8 cellular contexts compared by ENCODE assay signal in the genomic region with DNA sequence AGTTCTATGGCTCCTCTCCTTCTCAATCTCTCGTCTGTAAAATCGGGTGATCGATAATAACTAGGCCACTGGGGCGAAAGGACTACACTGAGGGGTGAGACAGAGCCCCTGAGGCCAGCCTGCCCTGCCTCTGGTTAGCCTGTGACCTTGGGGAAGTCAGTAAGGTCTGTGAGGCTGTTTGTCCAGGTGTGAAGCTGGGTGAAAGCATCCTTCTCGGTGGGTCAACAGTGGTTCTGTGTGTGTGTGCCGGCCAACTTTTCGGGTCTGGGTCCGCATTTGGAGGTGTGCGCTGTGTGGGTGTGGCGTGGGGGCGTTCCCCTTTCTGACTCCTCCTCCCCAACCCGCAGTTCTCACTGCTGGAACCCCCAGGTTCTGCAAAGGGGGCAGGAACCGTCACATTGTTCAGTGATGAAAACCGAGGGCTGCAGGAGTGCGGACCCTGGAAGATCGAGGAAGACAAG. TPM values are rescaled to one million over a fixed set of nuclear protein-coding genes. Genes with fewer than 3 reads are reported as not detected.
DNase-seq lines count a peak whose midpoint lies in the region; ATAC-seq and TF ChIP-seq lines count a peak whose summit lies in the region.

No MANE protein-coding gene starts in this region.

- H2AFZ ChIP-seq in Loucy (ENCODE audit: low read length) (no peak overlapping the region), smooth muscle cell (ENCODE audit: low read depth) (peak overlapping the region; percentile 97)

- H3K9me3 ChIP-seq in Loucy (ENCODE audit: insufficient read depth, low read depth, low read length) (no peaks in the 10 kb centered on the region), smooth muscle cell (replicated peaks; ENCODE audit: low read depth) (no peaks in the 10 kb centered on the region), aorta (ENCODE audit: control insufficient read depth, low read length) (no peaks in the 10 kb centered on the region)

- H3K27ac ChIP-seq in smooth muscle cell (ENCODE audit: low read depth) (no peak overlapping the region), aorta (ENCODE audit: low read depth in 1 of 2, low read length in 2 of 2) (no peak overlapping the region)

- H3K9me2 ChIP-seq in Loucy (replicated peaks; ENCODE audit: low read depth, low read length): no peaks in the 10 kb centered on the region

- peak overlapping the region; percentile 88 for H3K9ac ChIP-seq in Loucy (ENCODE audit: low read depth, low read length, poor library complexity, severe bottlenecking)
- H3K9ac ChIP-seq in smooth muscle cell (ENCODE audit: low read depth): no peak overlapping the region

- peak overlapping the region; percentile 84 for H3K4me3 Mint-ChIP-seq in activated T-helper 1 cell treated with anti-CD3 and anti-CD28 coated beads, Interleukin-12 subunit alpha, Interleukin-12 subunit beta, Interleukin-2, Interleukin-4 antibody, amounts not matched to agents 30 ng/mL and 10 ng/mL and 1 ng/mL, durations not matched to agents 14 hours and 24 hours and 36 hours

- H3F3A ChIP-seq in Loucy (ENCODE audit: low read depth) (no peaks in the 10 kb centered on the region), smooth muscle cell (ENCODE audit: low read depth) (peaks cover 4% of the 10 kb centered on the region)

- peak overlapping the region; percentile 94 for H3K27ac Mint-ChIP-seq in activated T-helper 1 cell treated with anti-CD3 and anti-CD28 coated beads, Interleukin-12 subunit alpha, Interleukin-12 subunit beta, Interleukin-2, Interleukin-4 antibody, amounts not matched to agents 30 ng/mL and 10 ng/mL and 1 ng/mL, durations not matched to agents 14 hours and 24 hours and 36 hours

- H3K9me3 Mint-ChIP-seq in activated T-helper 1 cell treated with anti-CD3 and anti-CD28 coated beads, Interleukin-12 subunit alpha, Interleukin-12 subunit beta, Interleukin-2, Interleukin-4 antibody, amounts not matched to agents 30 ng/mL and 10 ng/mL and 1 ng/mL, durations not matched to agents 14 hours and 24 hours and 36 hours: no peaks in the 10 kb centered on the region

- H3K79me2 ChIP-seq in Loucy (ENCODE audit: insufficient read depth, low read length): peaks cover 20% of the 10 kb centered on the region; the same call in 1 of the 2 replicates
- no peaks in the 10 kb centered on the region for H3K79me2 ChIP-seq in smooth muscle cell (ENCODE audit: low read depth)

- H3K4me1 ChIP-seq in Loucy (ENCODE audit: insufficient read depth, low read length, poor library complexity, severe bottlenecking) (peaks cover 12% of the 10 kb centered on the region), smooth muscle cell (ENCODE audit: low read depth) (peaks cover 18% of the 10 kb centered on the region), aorta (ENCODE audit: control insufficient read depth in 1 of 2, insufficient read depth in 2 of 2, low read length in 2 of 2) (no peaks in the 10 kb centered on the region)

- H3K4me3 ChIP-seq in AG09309 (ENCODE audit: control insufficient read depth, low read depth, low read length) (peak overlapping the region; percentile 37), Loucy (ENCODE audit: low read length, poor library complexity, severe bottlenecking) (peak overlapping the region; percentile 84), smooth muscle cell (peak overlapping the region; percentile 75), aorta (ENCODE audit: low read length in 2 of 2) (no peak overlapping the region)

- H3K36me3 ChIP-seq in Loucy (ENCODE audit: insufficient read depth, low read length): no peaks in the 10 kb centered on the region
- no peaks in the 10 kb centered on the region for H3K36me3 ChIP-seq in smooth muscle cell (ENCODE audit: low read depth)
- no peaks in the 10 kb centered on the region for H3K36me3 ChIP-seq in aorta (ENCODE audit: control insufficient read depth in 1 of 2, insufficient read depth in 2 of 2, low read length in 1 of 2)

- ATAC-seq in left cardiac atrium (no peak), HG03108 (IDR thresholded peaks at IDR 0.05; ENCODE audit: unreplicated experiment) (no peak), aorta (ENCODE audit: low FRiP score) (no peak)

- DNase-seq in AG09309 (ENCODE audit: low read depth): no peak
- DNase-seq in activated T-helper 1 cell treated with anti-CD3 and anti-CD28 coated beads, Interleukin-12 subunit alpha, Interleukin-12 subunit beta, Interleukin-2, Interleukin-4 antibody, amounts not matched to agents 30 ng/mL and 10 ng/mL and 1 ng/mL, durations not matched to agents 14 hours and 24 hours and 36 hours (ENCODE audit: low spot score): peak; percentile 70
- peak; percentile 42 for DNase-seq in left cardiac atrium
- no peak for DNase-seq in smooth muscle cell (lab: John Stamatoyannopoulos, UW; ENCODE audit: unreplicated experiment)
- no peak for DNase-seq in cerebellar nuclear complex (lab: John Stamatoyannopoulos, UW)
- DNase-seq in aorta: no peak

- no peaks in the 10 kb centered on the region for H3K36me3 Mint-ChIP-seq in activated T-helper 1 cell treated with anti-CD3 and anti-CD28 coated beads, Interleukin-12 subunit alpha, Interleukin-12 subunit beta, Interleukin-2, Interleukin-4 antibody, amounts not matched to agents 30 ng/mL and 10 ng/mL and 1 ng/mL, durations not matched to agents 14 hours and 24 hours and 36 hours (ENCODE audit: low read depth)

- H3K27me3 ChIP-seq in Loucy (ENCODE audit: insufficient read depth, low read length, poor library complexity, severe bottlenecking) (no peaks in the 10 kb centered on the region), smooth muscle cell (ENCODE audit: low read depth) (no peaks in the 10 kb centered on the region), aorta (ENCODE audit: control insufficient read depth in 1 of 2, insufficient read depth in 2 of 2, low read length in 1 of 2) (no peaks in the 10 kb centered on the region)

- no peaks in the 10 kb centered on the region for H3K27me3 Mint-ChIP-seq in activated T-helper 1 cell treated with anti-CD3 and anti-CD28 coated beads, Interleukin-12 subunit alpha, Interleukin-12 subunit beta, Interleukin-2, Interleukin-4 antibody, amounts not matched to agents 30 ng/mL and 10 ng/mL and 1 ng/mL, durations not matched to agents 14 hours and 24 hours and 36 hours (ENCODE audit: insufficient read depth)

- 39% methylated on average over 16 of the region's 16 CpGs for WGBS in smooth muscle cell (ENCODE audit: low lambda C conversion rate)
- 73 to 84% methylated on average over 15 to 16 of the region's 16 CpGs for WGBS in aorta, 2 donors

- intact Hi-C loops in activated T-helper 1 cell treated with anti-CD3 and anti-CD28 coated beads, Interleukin-12 subunit alpha, Interleukin-12 subunit beta, Interleukin-2, Interleukin-4 antibody, amounts not matched to agents 30 ng/mL and 10 ng/mL and 1 ng/mL, durations not matched to agents 14 hours and 24 hours and 36 hours (cut with micrococcal nuclease): loop anchor here (1.0 to 5.0 kb wide), 4 partner anchors 33 to 1025 kb away; a partner anchor contains a TSS
- intact Hi-C loops in left cardiac atrium (cut with DNase I): loop anchor here in 1 of 2 donors (5.0 kb wide), 1 partner anchor 125 kb away; a partner anchor contains a TSS
- intact Hi-C loops in aorta (cut with DNase I): loop anchor here in 1 of 2 donors (5.0 kb wide), 2 partner anchors 105 to 155 kb away; a partner anchor contains a TSS

- peaks cover 55% of the 10 kb centered on the region for H3K4me1 Mint-ChIP-seq in activated T-helper 1 cell treated with anti-CD3 and anti-CD28 coated beads, Interleukin-12 subunit alpha, Interleukin-12 subunit beta, Interleukin-2, Interleukin-4 antibody, amounts not matched to agents 30 ng/mL and 10 ng/mL and 1 ng/mL, durations not matched to agents 14 hours and 24 hours and 36 hours (ENCODE audit: low read depth)

- H3K4me2 ChIP-seq in Loucy (ENCODE audit: low read depth, low read length, poor library complexity, severe bottlenecking) (peak overlapping the region; percentile 69), smooth muscle cell (peak overlapping the region; percentile 98)

- no peaks in the 10 kb centered on the region for H4K20me1 ChIP-seq in Loucy (ENCODE audit: insufficient read depth, low read length, poor library complexity, severe bottlenecking)
- no peaks in the 10 kb centered on the region for H4K20me1 ChIP-seq in smooth muscle cell (ENCODE audit: low read depth)

- TF ChIP-seq CTCF in AG09309 (IDR thresholded peaks at IDR 0.05; ENCODE audit: control insufficient read depth, insufficient read depth, low read depth, low read length, missing control alignments) (no peak), Loucy (conservative IDR thresholded peaks at IDR 0.05; ENCODE audit: low read length) (no peak), smooth muscle cell (IDR thresholded peaks at IDR 0.05; ENCODE audit: borderline replicate concordance, insufficient read depth, poor library complexity, severe bottlenecking) (no peak)

RNA-seq across cellular contexts. Expression of a gene that starts 5.0 kb away (rescaled TPM):
- 78.0 and 80.3 TPM in 2 replicates for total RNA-seq in activated T-helper 1 cell treated with anti-CD3 and anti-CD28 coated beads, Interleukin-12 subunit alpha, Interleukin-12 subunit beta, Interleukin-2, Interleukin-4 antibody, amounts not matched to agents 30 ng/mL and 10 ng/mL and 1 ng/mL, durations not matched to agents 14 hours and 24 hours and 36 hours
- total RNA-seq in left cardiac atrium (10 to 100 TPM; 24.5 to 26.6 TPM), smooth muscle cell (5.7 and 9.0 TPM in 2 replicates), aorta (10 to 100 TPM; 23.2 to 40.6 TPM)
- polyA plus RNA-seq in smooth muscle cell (6.8 and 8.9 TPM in 2 replicates), aorta (10 to 100 TPM in 1 of 2 donors, 1 to 10 TPM in 1; 8.5 to 13.4 TPM)

RNA-seq across cellular contexts. Expression of a gene that starts 7.0 kb away (rescaled TPM):
- 0.08 and 0.42 TPM in 2 replicates for total RNA-seq in activated T-helper 1 cell treated with anti-CD3 and anti-CD28 coated beads, Interleukin-12 subunit alpha, Interleukin-12 subunit beta, Interleukin-2, Interleukin-4 antibody, amounts not matched to agents 30 ng/mL and 10 ng/mL and 1 ng/mL, durations not matched to agents 14 hours and 24 hours and 36 hours
- total RNA-seq in left cardiac atrium (under 1 TPM; 0.29 TPM), smooth muscle cell (0.09 and 0.13 TPM in 2 replicates), aorta (not detected)
- polyA plus RNA-seq in smooth muscle cell (0.08 TPM in 1 of 2 replicates, not detected in the other), aorta (10 to 100 TPM in 1 of 2 donors, under 1 TPM in 1; 0.08 to 21.5 TPM)

Comparison
In these comparisons a context has a peak if more than half of its experiments do, and no peak if none do; other contexts are left out.
1. DNase-seq: peak in activated T-helper 1 cell treated with anti-CD3 and anti-CD28 coated beads, Interleukin-12 subunit alpha, Interleukin-12 subunit beta, Interleukin-2, Interleukin-4 antibody, amounts not matched to agents 30 ng/mL and 10 ng/mL and 1 ng/mL, durations not matched to agents 14 hours and 24 hours and 36 hours (single experiment) and left cardiac atrium (single experiment); none in AG09309 (single experiment), smooth muscle cell (single experiment), cerebellar nuclear complex (0 of 2) and aorta (0 of 2).
2. H3K4me3 ChIP-seq: peak in AG09309 (single experiment), Loucy (single experiment) and smooth muscle cell (single experiment); none in aorta (0 of 2).